In the genomic region with DNA sequence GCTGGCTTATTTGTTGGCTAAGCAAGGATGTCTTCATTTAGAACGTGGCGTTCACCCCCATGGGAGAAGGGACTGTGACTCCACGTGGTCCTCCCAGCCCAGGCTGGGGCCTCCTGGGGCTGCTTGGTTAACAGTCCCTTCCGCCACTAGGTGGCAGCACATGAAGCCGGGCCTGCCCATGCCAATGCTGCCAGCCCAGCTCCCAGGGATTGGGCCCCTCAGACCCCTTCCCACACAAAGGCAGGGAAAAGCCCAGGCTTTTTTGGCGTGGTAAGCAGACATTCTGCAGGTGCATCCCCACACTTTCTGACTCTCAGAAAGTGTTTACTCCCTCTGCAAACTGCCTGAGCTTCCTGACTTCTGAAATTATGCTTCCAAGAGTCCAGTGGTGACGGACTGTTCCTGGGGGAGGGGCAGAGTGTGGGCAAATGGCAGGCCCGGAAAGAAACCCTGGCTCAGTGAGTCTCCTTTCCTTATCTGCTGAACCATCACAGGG, we compare ENCODE assay signal across 8 cellular contexts. TPM values are rescaled to one million over a fixed set of nuclear protein-coding genes. Genes with fewer than 3 reads are reported as not detected.
DNase-seq lines count a peak whose midpoint lies in the region; ATAC-seq and TF ChIP-seq lines count a peak whose summit lies in the region.

No MANE protein-coding gene starts in this region.

- H3K4me1 ChIP-seq in NT2/D1 (ENCODE audit: insufficient read depth, insufficient read length), result peaks cover 11% of the 10 kb centered on the region
- H3K4me1 ChIP-seq in naive thymus-derived CD4-positive, alpha-beta T cell (ENCODE audit: control insufficient read depth in 2 of 2, insufficient read depth in 2 of 2, low read length in 2 of 2), result peaks cover 28 to 33% of the 10 kb centered on the region in 2 donors

- peak overlapping the region in 2 of 9 donors; percentile 43 to 58 for H3K27ac Mint-ChIP-seq in naive thymus-derived CD4-positive, alpha-beta T cell
- no peak overlapping the region for H3K27ac Mint-ChIP-seq in stimulated activated memory B cell treated with anti-CD40 and anti-IgM and Interleukin-4, amounts not matched to agents 10 μg/mL and 1 μg/mL and 100 μg/mL, for 72 hours

- no peaks in the 10 kb centered on the region for H3K9me3 ChIP-seq in NT2/D1 (ENCODE audit: insufficient read depth, low read length)
- H3K9me3 ChIP-seq in naive thymus-derived CD4-positive, alpha-beta T cell (ENCODE audit: control insufficient read depth in 2 of 3, low read length in 3 of 3), result no peaks in the 10 kb centered on the region

- TF ChIP-seq CTCF in epithelial cell of proximal tubule (conservative IDR thresholded peaks at IDR 0.05; ENCODE audit: low read depth, low read length), result peak; percentile 90

- CTCF ChIA-PET in naive thymus-derived CD4-positive, alpha-beta T cell (lab: Charles Lee), result interaction anchor here (0.5 to 4.5 kb wide), 14 partner anchors 9 to 135 kb away, joined by 3 to 94 read pairs (median 6); no protein-coding TSS in a partner anchor

- H3K27me3 ChIP-seq in NT2/D1 (ENCODE audit: insufficient read depth, insufficient read length), result peaks cover 8% of the 10 kb centered on the region
- H3K27me3 ChIP-seq in naive thymus-derived CD4-positive, alpha-beta T cell (ENCODE audit: control insufficient read depth in 2 of 2, insufficient read depth in 2 of 2, low read length in 2 of 2), result no peaks in the 10 kb centered on the region

- no peak overlapping the region for H3K9ac ChIP-seq in NT2/D1 (ENCODE audit: insufficient read length, low read depth)

- no peak overlapping the region for H3K27ac ChIP-seq in naive thymus-derived CD4-positive, alpha-beta T cell (ENCODE audit: low read depth, low read length)

- H3K4me3 ChIP-seq in NT2/D1 (ENCODE audit: insufficient read length, low read depth) (no peak overlapping the region), epithelial cell of proximal tubule (ENCODE audit: low read depth, low read length) (no peak overlapping the region)
- no peak overlapping the region for H3K4me3 ChIP-seq in naive thymus-derived CD4-positive, alpha-beta T cell (ENCODE audit: low read length)

- ATAC-seq in naive thymus-derived CD4-positive, alpha-beta T cell, result peak; percentile 51
- ATAC-seq in stimulated activated memory B cell treated with anti-CD40 and anti-IgM and Interleukin-4, amounts not matched to agents 10 μg/mL and 1 μg/mL and 100 μg/mL, for 72 hours, result peak; percentile 29
- no peak for ATAC-seq in GM18511 (IDR thresholded peaks at IDR 0.05; ENCODE audit: unreplicated experiment)

- H3K9me3 Mint-ChIP-seq in naive thymus-derived CD4-positive, alpha-beta T cell, result no peaks in the 10 kb centered on the region
- no peaks in the 10 kb centered on the region for H3K9me3 Mint-ChIP-seq in stimulated activated memory B cell treated with anti-CD40 and anti-IgM and Interleukin-4, amounts not matched to agents 10 μg/mL and 1 μg/mL and 100 μg/mL, for 72 hours

- intact Hi-C loops in naive thymus-derived CD4-positive, alpha-beta T cell (cut with micrococcal nuclease), result loop anchor here (1.0 kb wide), 2 partner anchors 136 to 252 kb away; no protein-coding TSS in a partner anchor

- H3K4me3 Mint-ChIP-seq in naive thymus-derived CD4-positive, alpha-beta T cell, result peak overlapping the region in 2 of 10 donors; percentile 7 to 33
- H3K4me3 Mint-ChIP-seq in stimulated activated memory B cell treated with anti-CD40 and anti-IgM and Interleukin-4, amounts not matched to agents 10 μg/mL and 1 μg/mL and 100 μg/mL, for 72 hours, result no peak overlapping the region

- DNase-seq in AG20443 (ENCODE audit: low spot score), result peak; percentile 87
- DNase-seq in GM19240 (ENCODE audit: insufficient read length, low spot score), result peak; percentile 94
- DNase-seq in NT2/D1 (ENCODE audit: low read depth, low spot score), result peak; percentile 36
- peak; percentile 88 for DNase-seq in activated T-cell treated with anti-CD3 and anti-CD28 coated beads for 1 hour (ENCODE audit: low read depth)
- no peak for DNase-seq in epithelial cell of proximal tubule (ENCODE audit: low read depth)
- DNase-seq in naive thymus-derived CD4-positive, alpha-beta T cell, result peak; percentile 56 to 87 (median 73)

- peaks cover 35 to 50% (median 41%) of the 10 kb centered on the region in 7 donors for H3K4me1 Mint-ChIP-seq in naive thymus-derived CD4-positive, alpha-beta T cell
- H3K4me1 Mint-ChIP-seq in stimulated activated memory B cell treated with anti-CD40 and anti-IgM and Interleukin-4, amounts not matched to agents 10 μg/mL and 1 μg/mL and 100 μg/mL, for 72 hours, result peaks cover 58% of the 10 kb centered on the region

- H3K36me3 ChIP-seq in NT2/D1 (ENCODE audit: insufficient read depth, insufficient read length, low read length), result peaks cover 58% of the 10 kb centered on the region
- peaks cover 0 to 47% (median 3%) of the 10 kb centered on the region in 3 experiments for H3K36me3 ChIP-seq in naive thymus-derived CD4-positive, alpha-beta T cell (ENCODE audit: control insufficient read depth in 2 of 3, insufficient read depth in 3 of 3, low read length in 3 of 3)

- POLR2A ChIA-PET in naive thymus-derived CD4-positive, alpha-beta T cell (lab: Charles Lee), result interaction anchor here (0.7 to 2.4 kb wide), 5 partner anchors 26 to 451 kb away, joined by 3 to 14 read pairs (median 3); a partner anchor contains a TSS

- H3K27me3 Mint-ChIP-seq in naive thymus-derived CD4-positive, alpha-beta T cell, result peaks cover 0 to 9% (median 0%) of the 10 kb centered on the region in 5 donors
- H3K27me3 Mint-ChIP-seq in stimulated activated memory B cell treated with anti-CD40 and anti-IgM and Interleukin-4, amounts not matched to agents 10 μg/mL and 1 μg/mL and 100 μg/mL, for 72 hours, result no peaks in the 10 kb centered on the region

- peaks cover 0 to 3% (median 0%) of the 10 kb centered on the region in 5 donors for H3K36me3 Mint-ChIP-seq in naive thymus-derived CD4-positive, alpha-beta T cell
- H3K36me3 Mint-ChIP-seq in stimulated activated memory B cell treated with anti-CD40 and anti-IgM and Interleukin-4, amounts not matched to agents 10 μg/mL and 1 μg/mL and 100 μg/mL, for 72 hours, result peaks cover 41% of the 10 kb centered on the region

RNA-seq across cellular contexts. Expression of a gene that starts 3.1 kb away (rescaled TPM):
- 36.7 and 43.5 TPM in 2 replicates for total RNA-seq in epithelial cell of proximal tubule
- total RNA-seq in naive thymus-derived CD4-positive, alpha-beta T cell, result 10 to 100 TPM; 41.7 to 77.0 (median 73.4) TPM
- polyA plus RNA-seq in naive thymus-derived CD4-positive, alpha-beta T cell, result 1 to 10 TPM; 6.3 to 7.2 TPM

RNA-seq across cellular contexts. Expression of a gene that starts 25.1 kb away (rescaled TPM):
- 0.58 and 0.72 TPM in 2 replicates for total RNA-seq in epithelial cell of proximal tubule
- total RNA-seq in naive thymus-derived CD4-positive, alpha-beta T cell, result 10 to 100 TPM in 2 of 5 experiments, 1 to 10 TPM in 2, under 1 TPM in 1; 0.85 to 12.9 (median 7.8) TPM
- polyA plus RNA-seq in naive thymus-derived CD4-positive, alpha-beta T cell, result 1 to 10 TPM; 1.1 to 1.4 TPM
